In genomic region chr19:41376998-41377365, GRCh38 we compare ENCODE assay signal across 6 cellular contexts. TPM values are rescaled to one million over a fixed set of nuclear protein-coding genes. Genes with fewer than 3 reads are reported as not detected.
DNase-seq lines count a peak whose midpoint lies in the region; ATAC-seq and TF ChIP-seq lines count a peak whose summit lies in the region.

No MANE protein-coding gene starts in this region.

- ATAC-seq in HG03135 (IDR thresholded peaks at IDR 0.05; ENCODE audit: unreplicated experiment), result no peak
- ATAC-seq in HG03571 (IDR thresholded peaks at IDR 0.05; ENCODE audit: unreplicated experiment), result no peak

- peaks cover 15% of the 10 kb centered on the region for H3K4me1 Mint-ChIP-seq in mesothelial cell of epicardium

- peak overlapping the region; percentile 23 for H3K27ac Mint-ChIP-seq in mesothelial cell of epicardium

- peak overlapping the region; percentile 82 for H3K9ac ChIP-seq in adipocyte (ENCODE audit: low read length)

- peak overlapping the region; percentile 70 for H3K4me3 Mint-ChIP-seq in mesothelial cell of epicardium

- no peaks in the 10 kb centered on the region for H3K27me3 ChIP-seq in adipocyte (replicated peaks; ENCODE audit: control insufficient read depth, insufficient read depth, low read length)

- H3K9me3 ChIP-seq in adipocyte (ENCODE audit: control insufficient read depth, low read length), result no peaks in the 10 kb centered on the region

- TF ChIP-seq CTCF in mesothelial cell of epicardium (IDR thresholded peaks at IDR 0.05; ENCODE audit: unreplicated experiment), result no peak

- no peaks in the 10 kb centered on the region for H3K9me3 Mint-ChIP-seq in mesothelial cell of epicardium

- peaks cover 22% of the 10 kb centered on the region for H3K4me1 ChIP-seq in adipocyte (ENCODE audit: control insufficient read depth, insufficient read depth, low read length)

- peak overlapping the region; percentile 82 for H3K4me3 ChIP-seq in adipocyte (ENCODE audit: low read length)

- H3K36me3 Mint-ChIP-seq in mesothelial cell of epicardium, result peaks cover 2% of the 10 kb centered on the region

- H3K36me3 ChIP-seq in adipocyte (ENCODE audit: control insufficient read depth, insufficient read depth, low read length, severe bottlenecking), result no peaks in the 10 kb centered on the region

- H3K27me3 Mint-ChIP-seq in mesothelial cell of epicardium (ENCODE audit: low read depth), result no peaks in the 10 kb centered on the region

- DNase-seq in CD1c-positive myeloid dendritic cell (ENCODE audit: extremely low spot score) (peak; percentile 81), adipocyte (ENCODE audit: low read depth) (no peak), mesothelial cell of epicardium (ENCODE audit: low spot score in 2 of 2, unreplicated experiment in 2 of 2) (no peak), EL (no peak)

RNA-seq across cellular contexts. Expression of gene TMEM91, which starts 0.6 kb away (rescaled TPM):
- 16.2 to 19.7 TPM (median 18.3 TPM) in 3 replicates for total RNA-seq in mesothelial cell of epicardium

RNA-seq across cellular contexts. Expression of gene B9D2, which starts 13.0 kb away (rescaled TPM):
- total RNA-seq in mesothelial cell of epicardium, result 4.8 to 5.6 TPM (median 5.5 TPM) in 3 replicates

RNA-seq across cellular contexts. Expression of gene EXOSC5, which starts 20.2 kb away (rescaled TPM):
- 12.2 to 17.0 TPM (median 12.5 TPM) in 3 replicates for total RNA-seq in mesothelial cell of epicardium

RNA-seq across cellular contexts. Expression of gene BCKDHA, which starts 20.6 kb away (rescaled TPM):
- 22.6 to 27.2 TPM (median 22.8 TPM) in 3 replicates for total RNA-seq in mesothelial cell of epicardium

RNA-seq across cellular contexts. Expression of gene TGFB1, which starts 23.3 kb away (rescaled TPM):
- total RNA-seq in mesothelial cell of epicardium, result 24.9 to 26.5 TPM (median 25.2 TPM) in 3 replicates
